In the genomic region with DNA sequence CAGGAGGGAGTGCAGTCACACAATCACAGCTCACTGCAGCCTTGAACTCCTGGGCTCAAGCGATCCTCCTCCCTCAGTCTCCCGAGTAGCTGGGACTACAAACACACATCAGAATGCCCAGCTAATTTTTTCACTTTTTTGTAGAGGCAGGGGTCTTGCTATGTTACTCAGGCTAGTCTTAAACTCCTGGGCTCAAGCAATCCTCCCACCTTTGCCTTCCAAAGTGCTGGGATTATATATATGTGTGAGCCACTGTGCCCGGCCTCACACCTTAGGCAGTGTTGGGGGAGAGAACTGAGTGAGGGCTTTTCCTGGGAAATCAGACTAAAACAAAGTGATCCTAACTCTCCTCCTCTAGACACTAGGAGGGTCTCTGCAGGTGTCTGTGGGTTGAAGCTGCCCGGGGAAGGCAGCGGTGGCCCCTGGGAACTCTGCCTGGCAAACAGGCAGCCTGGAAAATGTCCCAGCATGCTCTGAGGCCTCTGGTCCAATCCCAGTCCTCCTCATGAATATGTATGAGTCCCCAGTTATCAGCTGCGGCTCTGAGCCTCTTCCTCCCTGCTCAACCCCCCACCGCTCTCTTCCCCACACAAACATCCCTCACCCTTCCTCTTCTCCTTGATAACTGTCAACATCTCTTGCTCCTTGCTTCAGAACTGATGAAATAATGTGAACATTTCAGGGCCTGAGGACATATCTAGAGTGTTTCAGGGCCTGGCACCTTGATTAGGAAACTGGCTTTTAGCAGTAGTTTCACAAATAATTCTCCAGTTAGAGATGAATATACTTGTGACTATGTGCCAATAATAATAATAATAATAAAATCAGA, we compare ENCODE assay signal across 8 cellular contexts. TPM values are rescaled to one million over a fixed set of nuclear protein-coding genes. Genes with fewer than 3 reads are reported as not detected.
A peak's percentile ranks its signal among the peaks of the same experiment; 100 is the strongest.
DNase-seq lines count a peak whose midpoint lies in the region; ATAC-seq and TF ChIP-seq lines count a peak whose summit lies in the region.

No MANE protein-coding gene starts in this region.

- H3K9ac ChIP-seq in BLaER1 (peak overlapping the region; percentile 62), skeletal muscle satellite cell (ENCODE audit: low read depth, low read length) (peak overlapping the region; percentile 7)

- H3K36me3 ChIP-seq in BLaER1 (no peaks in the 10 kb centered on the region), HAP-1 (replicated peaks) (no peaks in the 10 kb centered on the region), body of pancreas (replicated peaks in 1 of 2; ENCODE audit: insufficient read depth in 1 of 2, low read depth in 2 of 2) (no peaks in the 10 kb centered on the region), skeletal muscle satellite cell (ENCODE audit: insufficient read depth, low read length) (no peaks in the 10 kb centered on the region)

- intact Hi-C loops in body of pancreas (cut with DNase I) = no loop called here

- 34 to 49% methylated on average over 5 to 7 of the region's 7 CpGs for WGBS in body of pancreas, 2 donors

- peak overlapping the region; percentile 34; the same call in 1 of the 2 replicates for H3K4me3 ChIP-seq in BLaER1
- H3K4me3 ChIP-seq in HAP-1 = no peak overlapping the region
- H3K4me3 ChIP-seq in body of pancreas = no peak overlapping the region
- H3K4me3 ChIP-seq in skeletal muscle satellite cell (ENCODE audit: low read length) = no peak overlapping the region

- no peak for TF ChIP-seq CTCF in body of pancreas (IDR thresholded peaks at IDR 0.05)

- no peaks in the 10 kb centered on the region for H3K27me3 ChIP-seq in BLaER1
- no peaks in the 10 kb centered on the region for H3K27me3 ChIP-seq in HAP-1 (ENCODE audit: low read depth)
- H3K27me3 ChIP-seq in body of pancreas = no peaks in the 10 kb centered on the region
- no peaks in the 10 kb centered on the region for H3K27me3 ChIP-seq in skeletal muscle satellite cell (ENCODE audit: control insufficient read depth, insufficient read depth, low read length)

- H3K4me2 ChIP-seq in BLaER1 (peak overlapping the region; percentile 78), skeletal muscle satellite cell (ENCODE audit: low read length) (peak overlapping the region; percentile 24)

- H3K4me1 ChIP-seq in BLaER1 = peaks cover 21% of the 10 kb centered on the region
- H3K4me1 ChIP-seq in HAP-1 = peaks cover 8% of the 10 kb centered on the region
- peaks cover 9% of the 10 kb centered on the region for H3K4me1 ChIP-seq in body of pancreas
- H3K4me1 ChIP-seq in skeletal muscle satellite cell (ENCODE audit: control insufficient read depth, insufficient read depth, low read length) = peaks cover 12% of the 10 kb centered on the region

- ATAC-seq in body of pancreas = peak; percentile 93
- ATAC-seq in GM21529 (IDR thresholded peaks at IDR 0.05; ENCODE audit: unreplicated experiment) = no peak

- TF ChIP-seq POLR2A in body of pancreas (IDR thresholded peaks at IDR 0.05) = peak in 2 of 3 donors; percentile 47 to 58

- DNase-seq in HAP-1 (ENCODE audit: low spot score in 2 of 2) (peak; percentile 57 to 75), NOMO-1 treated with DMSO at 0.1 percent for 48 hours (lab: John Stamatoyannopoulos, UW; ENCODE audit: unreplicated experiment) (peak; percentile 15), body of pancreas (peak; percentile 67 to 85 (median 82)), iPS-NIHi11 (ENCODE audit: low spot score) (peak; percentile 71), DMS53 treated with DMSO at 0.1 percent for 48 hours (lab: John Stamatoyannopoulos, UW; ENCODE audit: unreplicated experiment) (no peak)

- in situ Hi-C loops in HAP-1 (cut with MboI; ENCODE audit: low sequenced_read_pairs) = no loop called here

- H3K9me3 ChIP-seq in BLaER1 = no peaks in the 10 kb centered on the region
- H3K9me3 ChIP-seq in HAP-1 = no peaks in the 10 kb centered on the region
- no peaks in the 10 kb centered on the region for H3K9me3 ChIP-seq in body of pancreas
- no peaks in the 10 kb centered on the region for H3K9me3 ChIP-seq in skeletal muscle satellite cell (replicated peaks; ENCODE audit: low read length)

- H3K27ac ChIP-seq in BLaER1 (peak overlapping the region; percentile 76), body of pancreas (peak overlapping the region in 3 of 4 donors; percentile 44 to 77 (median 67))

- H4K20me1 ChIP-seq in BLaER1 = no peaks in the 10 kb centered on the region

RNA-seq across cellular contexts. Expression of a gene that starts 7.9 kb away (rescaled TPM):
- 10 to 100 TPM; 12.5 to 17.6 TPM for total RNA-seq in body of pancreas
- 27.5 and 30.2 TPM in 2 replicates for total RNA-seq in skeletal muscle satellite cell (2012; rRNA removed)

RNA-seq across cellular contexts. Expression of a gene that starts 8.9 kb away (rescaled TPM):
- 10 to 100 TPM; 13.2 to 15.3 TPM for total RNA-seq in body of pancreas
- 24.5 and 28.6 TPM in 2 replicates for total RNA-seq in skeletal muscle satellite cell (2012; rRNA removed)
